27 cellular contexts compared by ENCODE assay signal in genomic region chr9:130979591-130980385, GRCh38. TPM values are rescaled to one million over a fixed set of nuclear protein-coding genes. Genes with fewer than 3 reads are reported as not detected.
"Had no signal": no experiment of that assay in that cellular context is flagged by ENCODE, and none has a peak within 500 bp of the region (broad histone marks: within the 10 kb centered on the region; RNA-seq: fewer than 3 reads in every experiment).

No MANE protein-coding gene starts in this region.

- ATAC-seq: natural killer cell; pancreas; right cardiac atrium; sciatic nerve; stimulated activated naive B cell treated with anti-CD40 and anti-IgM and Interleukin-4, amounts not matched to agents 10 μg/mL and 1 μg/mL and 100 μg/mL, for 72 hours; stimulated activated naive CD8-positive, alpha-beta T cell treated with anti-CD3 and anti-CD28 coated beads, Interleukin-15, Interleukin-2, amounts not matched to agents 100 U/mL and 50 U/mL, for 24 hours had no signal

- H3K4me1 ChIP-seq: pancreas, prostate gland, stomach, testis, thyroid gland, transverse colon, upper lobe of left lung, vagina had no signal

- H3K79me2 ChIP-seq: hepatocyte had no signal

- H3K27me3 ChIP-seq: hepatocyte, pancreas, testis, thyroid gland, transverse colon, upper lobe of left lung, vagina had no signal

- FAIRE-seq: pancreas had no signal

- H3K9me3 Mint-ChIP-seq: mesothelial cell of epicardium; naive B cell; natural killer cell; stimulated activated naive B cell treated with anti-CD40 and anti-IgM and Interleukin-4, amounts not matched to agents 10 μg/mL and 1 μg/mL and 100 μg/mL, for 72 hours had no signal

- H3K4me3 ChIP-seq: hepatocyte, left ventricle myocardium inferior, lung, pancreas, prostate gland, skin epidermis, stomach, testis, thyroid gland, transverse colon, upper lobe of left lung, vagina had no signal

- DNase-seq: islet precursor cell; left ventricle myocardium inferior; mesendoderm; naive B cell; natural killer cell; pancreas; retina; right cardiac atrium; stimulated activated CD4-positive, alpha-beta T cell treated with anti-CD3 and anti-CD28 coated beads, Interleukin-12 subunit alpha, Interleukin-12 subunit beta, amount 100 ng/mL, for 4 hours; stimulated activated CD4-positive, alpha-beta T cell treated with anti-CD3 and anti-CD28 coated beads, Interleukin-15, amount 100 ng/mL, for 24 hours; stimulated activated CD4-positive, alpha-beta T cell treated with anti-CD3 and anti-CD28 coated beads, Interleukin-2, amount 100 ng/mL, for 24 hours; stimulated activated CD4-positive, alpha-beta T cell treated with anti-CD3 and anti-CD28 coated beads, Interleukin-4, amount 100 ng/mL, for 1 hour; stimulated activated naive B cell treated with anti-CD40 and anti-IgM and Interleukin-4, amounts not matched to agents 10 μg/mL and 1 μg/mL and 100 μg/mL, for 72 hours; stimulated activated naive CD8-positive, alpha-beta T cell treated with anti-CD3 and anti-CD28 coated beads, Interleukin-15, Interleukin-2, amounts not matched to agents 100 U/mL and 50 U/mL, for 24 hours; stomach; testis; thyroid gland; transverse colon; upper lobe of left lung had no signal

- H3K4me3 Mint-ChIP-seq: mesothelial cell of epicardium; naive B cell; natural killer cell; stimulated activated naive B cell treated with anti-CD40 and anti-IgM and Interleukin-4, amounts not matched to agents 10 μg/mL and 1 μg/mL and 100 μg/mL, for 72 hours had no signal

- H3K4me1 Mint-ChIP-seq: mesothelial cell of epicardium; naive B cell; natural killer cell; stimulated activated naive B cell treated with anti-CD40 and anti-IgM and Interleukin-4, amounts not matched to agents 10 μg/mL and 1 μg/mL and 100 μg/mL, for 72 hours had no signal

- H3K27ac ChIP-seq: hepatocyte, left ventricle myocardium inferior, pancreas, prostate gland, skin epidermis, stomach, testis, thyroid gland, transverse colon, upper lobe of left lung, vagina had no signal

- H2AFZ ChIP-seq: hepatocyte had no signal

- H3K4me2 ChIP-seq: hepatocyte had no signal

- H3K36me3 Mint-ChIP-seq: mesothelial cell of epicardium; naive B cell; natural killer cell; stimulated activated naive B cell treated with anti-CD40 and anti-IgM and Interleukin-4, amounts not matched to agents 10 μg/mL and 1 μg/mL and 100 μg/mL, for 72 hours had no signal

- H3K27ac Mint-ChIP-seq: mesothelial cell of epicardium; natural killer cell; stimulated activated naive B cell treated with anti-CD40 and anti-IgM and Interleukin-4, amounts not matched to agents 10 μg/mL and 1 μg/mL and 100 μg/mL, for 72 hours had no signal

- H3K36me3 ChIP-seq: left ventricle myocardium inferior, pancreas, prostate gland, stomach, thyroid gland, transverse colon, upper lobe of left lung, vagina had no signal

- H3K9me3 ChIP-seq: left ventricle myocardium inferior, pancreas, prostate gland, stomach, testis, thyroid gland, transverse colon, upper lobe of left lung, vagina had no signal

RNA-seq across cellular contexts. Expression of gene LAMC3, which starts 29.2 kb away (rescaled TPM):
- total RNA-seq: natural killer cell had no signal

RNA-seq across cellular contexts. Expression of gene FIBCD1, which starts 40.7 kb away (rescaled TPM):
- total RNA-seq: mononuclear cell, natural killer cell, sciatic nerve, vagina had no signal
- polyA plus RNA-seq: hepatocyte, pancreas had no signal
